ENCODE assay signal across 1 cellular context in genomic region chr3:119293761-119294401, GRCh38.
TF ChIP-seq lines count a peak whose summit lies in the region.

Gene ARHGAP31 (plus strand): TSS chr3:119294383. CDS start chr3:119294905, 522 bp downstream.

TF ChIP-seq in IMR-90, 13 proteins besides CTCF, POLR2A, EP300 and RAD21 (continued from another document):
- TF ChIP-seq MAZ (IDR thresholded peaks at IDR 0.05; ENCODE audit: borderline replicate concordance, low read depth, low read length) = no peak
TF ChIP-seq in IMR-90: peak in this region for 1.
